ENCODE assay signal across 1 cellular context in the genomic region with DNA sequence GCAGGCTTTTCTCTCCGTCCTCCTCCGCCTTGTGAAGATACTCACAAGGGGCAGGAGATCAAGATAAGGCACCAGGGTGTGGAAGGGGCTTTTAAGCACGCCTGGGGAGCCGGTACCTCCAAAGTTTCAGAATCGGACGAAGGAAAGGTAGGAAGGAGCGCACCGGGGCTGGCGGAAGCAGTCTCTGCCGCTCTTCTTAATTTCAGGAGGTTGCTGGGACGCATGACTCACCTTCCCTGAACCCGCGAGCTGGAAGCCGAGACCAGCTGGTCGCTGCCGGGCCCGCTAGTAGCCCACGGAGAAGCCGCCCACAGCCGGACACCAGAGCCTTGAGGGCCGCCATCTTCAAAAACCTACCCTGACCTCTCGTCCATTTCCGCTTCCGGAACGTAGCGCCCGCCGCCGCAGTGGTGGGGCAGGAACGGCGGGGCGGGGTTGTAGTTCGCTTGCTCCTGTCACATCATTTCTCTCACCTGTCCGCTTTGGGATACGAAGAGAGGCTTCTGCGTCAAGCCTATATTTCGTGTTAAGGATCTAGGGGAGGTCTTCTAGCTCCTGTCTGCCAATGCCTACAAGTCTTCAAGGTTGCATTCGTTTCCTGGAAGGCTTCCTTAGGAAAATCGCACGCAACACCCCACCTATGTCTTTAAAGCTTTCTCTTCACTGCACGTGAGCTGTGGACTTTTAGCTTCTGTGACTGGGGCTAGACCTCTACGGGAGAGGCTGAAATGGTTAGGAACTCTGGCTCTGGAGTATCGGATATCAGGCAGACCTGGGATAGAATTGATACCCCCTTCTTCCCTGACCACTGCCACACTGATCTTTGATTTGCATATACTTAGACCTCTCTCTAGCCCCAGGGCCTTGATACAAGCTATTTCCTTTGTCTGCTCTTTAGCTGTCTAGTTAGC.
A peak's percentile ranks its signal among the peaks of the same experiment; 100 is the strongest.
TF ChIP-seq lines count a peak whose summit lies in the region.

A gene (minus strand): TSS at position 355 of the 911 bp plus-strand sequence. CDS start 12 bp downstream, at position 343.

TF ChIP-seq in HepG2, 621 proteins besides CTCF, POLR2A, EP300 and RAD21 (continued from another document and continues in another):
- TF ChIP-seq, protein P1, sequence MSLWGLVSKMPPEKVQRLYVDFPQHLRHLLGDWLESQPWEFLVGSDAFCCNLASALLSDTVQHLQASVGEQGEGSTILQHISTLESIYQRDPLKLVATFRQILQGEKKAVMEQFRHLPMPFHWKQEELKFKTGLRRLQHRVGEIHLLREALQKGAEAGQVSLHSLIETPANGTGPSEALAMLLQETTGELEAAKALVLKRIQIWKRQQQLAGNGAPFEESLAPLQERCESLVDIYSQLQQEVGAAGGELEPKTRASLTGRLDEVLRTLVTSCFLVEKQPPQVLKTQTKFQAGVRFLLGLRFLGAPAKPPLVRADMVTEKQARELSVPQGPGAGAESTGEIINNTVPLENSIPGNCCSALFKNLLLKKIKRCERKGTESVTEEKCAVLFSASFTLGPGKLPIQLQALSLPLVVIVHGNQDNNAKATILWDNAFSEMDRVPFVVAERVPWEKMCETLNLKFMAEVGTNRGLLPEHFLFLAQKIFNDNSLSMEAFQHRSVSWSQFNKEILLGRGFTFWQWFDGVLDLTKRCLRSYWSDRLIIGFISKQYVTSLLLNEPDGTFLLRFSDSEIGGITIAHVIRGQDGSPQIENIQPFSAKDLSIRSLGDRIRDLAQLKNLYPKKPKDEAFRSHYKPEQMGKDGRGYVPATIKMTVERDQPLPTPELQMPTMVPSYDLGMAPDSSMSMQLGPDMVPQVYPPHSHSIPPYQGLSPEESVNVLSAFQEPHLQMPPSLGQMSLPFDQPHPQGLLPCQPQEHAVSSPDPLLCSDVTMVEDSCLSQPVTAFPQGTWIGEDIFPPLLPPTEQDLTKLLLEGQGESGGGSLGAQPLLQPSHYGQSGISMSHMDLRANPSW (CRISPR knock-in tag; IDR thresholded peaks at IDR 0.05; ENCODE audit: borderline replicate concordance): no peak
- peak; percentile 99 for TF ChIP-seq GABPB1 (CRISPR knock-in tag; IDR thresholded peaks at IDR 0.05)
- no peak for TF ChIP-seq RNF2 (conservative IDR thresholded peaks at IDR 0.05; ENCODE audit: low read depth)
- TF ChIP-seq, protein P2, sequence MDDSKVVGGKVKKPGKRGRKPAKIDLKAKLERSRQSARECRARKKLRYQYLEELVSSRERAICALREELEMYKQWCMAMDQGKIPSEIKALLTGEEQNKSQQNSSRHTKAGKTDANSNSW (CRISPR knock-in tag; IDR thresholded peaks at IDR 0.05; ENCODE audit: borderline replicate concordance): no peak
- TF ChIP-seq, protein P3, sequence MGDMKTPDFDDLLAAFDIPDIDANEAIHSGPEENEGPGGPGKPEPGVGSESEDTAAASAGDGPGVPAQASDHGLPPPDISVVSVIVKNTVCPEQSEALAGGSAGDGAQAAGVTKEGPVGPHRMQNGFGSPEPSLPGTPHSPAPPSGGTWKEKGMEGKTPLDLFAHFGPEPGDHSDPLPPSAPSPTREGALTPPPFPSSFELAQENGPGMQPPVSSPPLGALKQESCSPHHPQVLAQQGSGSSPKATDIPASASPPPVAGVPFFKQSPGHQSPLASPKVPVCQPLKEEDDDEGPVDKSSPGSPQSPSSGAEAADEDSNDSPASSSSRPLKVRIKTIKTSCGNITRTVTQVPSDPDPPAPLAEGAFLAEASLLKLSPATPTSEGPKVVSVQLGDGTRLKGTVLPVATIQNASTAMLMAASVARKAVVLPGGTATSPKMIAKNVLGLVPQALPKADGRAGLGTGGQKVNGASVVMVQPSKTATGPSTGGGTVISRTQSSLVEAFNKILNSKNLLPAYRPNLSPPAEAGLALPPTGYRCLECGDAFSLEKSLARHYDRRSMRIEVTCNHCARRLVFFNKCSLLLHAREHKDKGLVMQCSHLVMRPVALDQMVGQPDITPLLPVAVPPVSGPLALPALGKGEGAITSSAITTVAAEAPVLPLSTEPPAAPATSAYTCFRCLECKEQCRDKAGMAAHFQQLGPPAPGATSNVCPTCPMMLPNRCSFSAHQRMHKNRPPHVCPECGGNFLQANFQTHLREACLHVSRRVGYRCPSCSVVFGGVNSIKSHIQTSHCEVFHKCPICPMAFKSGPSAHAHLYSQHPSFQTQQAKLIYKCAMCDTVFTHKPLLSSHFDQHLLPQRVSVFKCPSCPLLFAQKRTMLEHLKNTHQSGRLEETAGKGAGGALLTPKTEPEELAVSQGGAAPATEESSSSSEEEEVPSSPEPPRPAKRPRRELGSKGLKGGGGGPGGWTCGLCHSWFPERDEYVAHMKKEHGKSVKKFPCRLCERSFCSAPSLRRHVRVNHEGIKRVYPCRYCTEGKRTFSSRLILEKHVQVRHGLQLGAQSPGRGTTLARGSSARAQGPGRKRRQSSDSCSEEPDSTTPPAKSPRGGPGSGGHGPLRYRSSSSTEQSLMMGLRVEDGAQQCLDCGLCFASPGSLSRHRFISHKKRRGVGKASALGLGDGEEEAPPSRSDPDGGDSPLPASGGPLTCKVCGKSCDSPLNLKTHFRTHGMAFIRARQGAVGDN (CRISPR knock-in tag; IDR thresholded peaks at IDR 0.05): peak; percentile 94
- TF ChIP-seq ZNF788 (CRISPR knock-in tag; IDR thresholded peaks at IDR 0.05; ENCODE audit: borderline replicate concordance): peak; percentile 78; the same call in 1 of the 2 replicates
- no peak for TF ChIP-seq CBX2 (IDR thresholded peaks at IDR 0.05; ENCODE audit: low read depth, low read length)
- TF ChIP-seq CBX2 (CRISPR knock-in tag; IDR thresholded peaks at IDR 0.05; ENCODE audit: low read depth): 0 out of 2 replicates have a peak, but pooled peaks have one; percentile 68
- TF ChIP-seq GLI4 (CRISPR knock-in tag; IDR thresholded peaks at IDR 0.05; ENCODE audit: borderline replicate concordance): peak; percentile 45; the same call in 1 of the 2 replicates
- TF ChIP-seq, protein P4, sequence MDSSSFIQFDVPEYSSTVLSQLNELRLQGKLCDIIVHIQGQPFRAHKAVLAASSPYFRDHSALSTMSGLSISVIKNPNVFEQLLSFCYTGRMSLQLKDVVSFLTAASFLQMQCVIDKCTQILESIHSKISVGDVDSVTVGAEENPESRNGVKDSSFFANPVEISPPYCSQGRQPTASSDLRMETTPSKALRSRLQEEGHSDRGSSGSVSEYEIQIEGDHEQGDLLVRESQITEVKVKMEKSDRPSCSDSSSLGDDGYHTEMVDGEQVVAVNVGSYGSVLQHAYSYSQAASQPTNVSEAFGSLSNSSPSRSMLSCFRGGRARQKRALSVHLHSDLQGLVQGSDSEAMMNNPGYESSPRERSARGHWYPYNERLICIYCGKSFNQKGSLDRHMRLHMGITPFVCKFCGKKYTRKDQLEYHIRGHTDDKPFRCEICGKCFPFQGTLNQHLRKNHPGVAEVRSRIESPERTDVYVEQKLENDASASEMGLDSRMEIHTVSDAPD (CRISPR knock-in tag; IDR thresholded peaks at IDR 0.05): no peak
- no peak for TF ChIP-seq ZNF644 (CRISPR knock-in tag; IDR thresholded peaks at IDR 0.05; ENCODE audit: low read depth)
- TF ChIP-seq ZNF607 (CRISPR knock-in tag; IDR thresholded peaks at IDR 0.05; ENCODE audit: borderline replicate concordance): peak; percentile 63; the same call in 1 of the 2 replicates
- no peak for TF ChIP-seq ZBTB7A (CRISPR knock-in tag; IDR thresholded peaks at IDR 0.05)
- TF ChIP-seq ZSCAN20 (CRISPR knock-in tag; IDR thresholded peaks at IDR 0.05; ENCODE audit: borderline replicate concordance): no peak
- TF ChIP-seq ONECUT2 (CRISPR knock-in tag; IDR thresholded peaks at IDR 0.05): no peak
- no peak for TF ChIP-seq KDM6A (CRISPR knock-in tag; IDR thresholded peaks at IDR 0.05; ENCODE audit: low read depth)
- TF ChIP-seq TEAD3 (CRISPR knock-in tag; optimal IDR thresholded peaks at IDR 0.05; ENCODE audit: borderline replicate concordance): peak; percentile 70
- TF ChIP-seq ZC3H13 (CRISPR knock-in tag; IDR thresholded peaks at IDR 0.05): no peak
- peak; percentile 82 for TF ChIP-seq PPARG (CRISPR knock-in tag; conservative IDR thresholded peaks at IDR 0.05)
- peak; percentile 26; the same call in 1 of the 2 replicates for TF ChIP-seq ZNF761 (CRISPR knock-in tag; conservative IDR thresholded peaks at IDR 0.05)
- TF ChIP-seq ARNT2 (CRISPR knock-in tag; IDR thresholded peaks at IDR 0.05; ENCODE audit: low read depth): 0 out of 2 replicates have a peak, but pooled peaks have one; percentile 58
- no peak; the same call in 1 of the 2 replicates for TF ChIP-seq NCOA1 (CRISPR knock-in tag; IDR thresholded peaks at IDR 0.05)
- TF ChIP-seq, protein P5, sequence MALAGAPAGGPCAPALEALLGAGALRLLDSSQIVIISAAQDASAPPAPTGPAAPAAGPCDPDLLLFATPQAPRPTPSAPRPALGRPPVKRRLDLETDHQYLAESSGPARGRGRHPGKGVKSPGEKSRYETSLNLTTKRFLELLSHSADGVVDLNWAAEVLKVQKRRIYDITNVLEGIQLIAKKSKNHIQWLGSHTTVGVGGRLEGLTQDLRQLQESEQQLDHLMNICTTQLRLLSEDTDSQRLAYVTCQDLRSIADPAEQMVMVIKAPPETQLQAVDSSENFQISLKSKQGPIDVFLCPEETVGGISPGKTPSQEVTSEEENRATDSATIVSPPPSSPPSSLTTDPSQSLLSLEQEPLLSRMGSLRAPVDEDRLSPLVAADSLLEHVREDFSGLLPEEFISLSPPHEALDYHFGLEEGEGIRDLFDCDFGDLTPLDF (CRISPR knock-in tag; IDR thresholded peaks at IDR 0.05): peak; percentile 49; the same call in 1 of the 2 replicates
- peak; percentile 93 for TF ChIP-seq TAF1 (CRISPR knock-in tag; IDR thresholded peaks at IDR 0.05)
- TF ChIP-seq HNF4G (IDR thresholded peaks at IDR 0.05; ENCODE audit: borderline replicate concordance, low read depth, low read length): no peak
- TF ChIP-seq HNF4G (CRISPR knock-in tag; IDR thresholded peaks at IDR 0.05; ENCODE audit: borderline replicate concordance, low read depth): no peak
- no peak for TF ChIP-seq RELA (CRISPR knock-in tag; IDR thresholded peaks at IDR 0.05)
- TF ChIP-seq, protein P6, sequence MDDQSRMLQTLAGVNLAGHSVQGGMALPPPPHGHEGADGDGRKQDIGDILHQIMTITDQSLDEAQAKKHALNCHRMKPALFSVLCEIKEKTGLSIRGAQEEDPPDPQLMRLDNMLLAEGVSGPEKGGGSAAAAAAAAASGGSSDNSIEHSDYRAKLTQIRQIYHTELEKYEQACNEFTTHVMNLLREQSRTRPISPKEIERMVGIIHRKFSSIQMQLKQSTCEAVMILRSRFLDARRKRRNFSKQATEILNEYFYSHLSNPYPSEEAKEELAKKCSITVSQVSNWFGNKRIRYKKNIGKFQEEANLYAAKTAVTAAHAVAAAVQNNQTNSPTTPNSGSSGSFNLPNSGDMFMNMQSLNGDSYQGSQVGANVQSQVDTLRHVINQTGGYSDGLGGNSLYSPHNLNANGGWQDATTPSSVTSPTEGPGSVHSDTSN (CRISPR knock-in tag; IDR thresholded peaks at IDR 0.05; ENCODE audit: borderline replicate concordance): no peak
- TF ChIP-seq ZBTB38 (CRISPR knock-in tag; IDR thresholded peaks at IDR 0.05): peak; percentile 72; the same call in 1 of the 2 replicates
- no peak for TF ChIP-seq NFE2L2 (IDR thresholded peaks at IDR 0.05; ENCODE audit: low read length)
- no peak for TF ChIP-seq MYNN (CRISPR knock-in tag; IDR thresholded peaks at IDR 0.05; ENCODE audit: low read depth)
- peak; percentile 23; the same call in 1 of the 2 replicates for TF ChIP-seq MYC (CRISPR knock-in tag; IDR thresholded peaks at IDR 0.05; ENCODE audit: borderline replicate concordance)
- peak; percentile 59 for TF ChIP-seq BCL6 (CRISPR knock-in tag; IDR thresholded peaks at IDR 0.05)
- peak; percentile 73; the same call in 1 of the 2 replicates for TF ChIP-seq NFKB2 (CRISPR knock-in tag; IDR thresholded peaks at IDR 0.05; ENCODE audit: borderline replicate concordance)
- TF ChIP-seq ZFP90 (CRISPR knock-in tag; IDR thresholded peaks at IDR 0.05; ENCODE audit: borderline replicate concordance): no peak; the same call in 1 of the 2 replicates
- TF ChIP-seq, protein P7, sequence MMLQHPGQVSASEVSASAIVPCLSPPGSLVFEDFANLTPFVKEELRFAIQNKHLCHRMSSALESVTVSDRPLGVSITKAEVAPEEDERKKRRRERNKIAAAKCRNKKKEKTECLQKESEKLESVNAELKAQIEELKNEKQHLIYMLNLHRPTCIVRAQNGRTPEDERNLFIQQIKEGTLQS (CRISPR knock-in tag; IDR thresholded peaks at IDR 0.05): 0 out of 2 replicates have a peak, but pooled peaks have one; percentile 9
- TF ChIP-seq ZNF564 (CRISPR knock-in tag; IDR thresholded peaks at IDR 0.05): no peak
- TF ChIP-seq MTF1 (CRISPR knock-in tag; IDR thresholded peaks at IDR 0.05): no peak
- TF ChIP-seq ZNF367 (CRISPR knock-in tag; IDR thresholded peaks at IDR 0.05; ENCODE audit: borderline replicate concordance): no peak
- TF ChIP-seq ZNF549 (CRISPR knock-in tag; IDR thresholded peaks at IDR 0.05): no peak
- TF ChIP-seq ZNF333 (CRISPR knock-in tag; IDR thresholded peaks at IDR 0.05; ENCODE audit: borderline replicate concordance): 0 out of 2 replicates have a peak, but pooled peaks have one; percentile 57
- TF ChIP-seq, protein P8, sequence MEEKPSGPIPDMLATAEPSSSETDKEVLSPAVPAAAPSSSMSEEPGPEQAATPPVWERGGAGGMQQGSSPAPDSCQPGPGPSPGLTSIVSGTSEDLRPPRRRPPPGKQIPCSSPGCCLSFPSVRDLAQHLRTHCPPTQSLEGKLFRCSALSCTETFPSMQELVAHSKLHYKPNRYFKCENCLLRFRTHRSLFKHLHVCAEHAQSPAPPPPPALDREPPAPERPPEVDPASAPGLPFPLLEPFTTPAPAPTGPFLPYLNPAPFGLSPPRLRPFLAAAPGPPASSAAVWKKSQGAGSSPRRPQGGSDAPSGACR (CRISPR knock-in tag; IDR thresholded peaks at IDR 0.05): 0 out of 2 replicates have a peak, but pooled peaks have one; percentile 55
- TF ChIP-seq WIZ (CRISPR knock-in tag; IDR thresholded peaks at IDR 0.05): no peak; the same call in 1 of the 2 replicates
- TF ChIP-seq, protein P9, sequence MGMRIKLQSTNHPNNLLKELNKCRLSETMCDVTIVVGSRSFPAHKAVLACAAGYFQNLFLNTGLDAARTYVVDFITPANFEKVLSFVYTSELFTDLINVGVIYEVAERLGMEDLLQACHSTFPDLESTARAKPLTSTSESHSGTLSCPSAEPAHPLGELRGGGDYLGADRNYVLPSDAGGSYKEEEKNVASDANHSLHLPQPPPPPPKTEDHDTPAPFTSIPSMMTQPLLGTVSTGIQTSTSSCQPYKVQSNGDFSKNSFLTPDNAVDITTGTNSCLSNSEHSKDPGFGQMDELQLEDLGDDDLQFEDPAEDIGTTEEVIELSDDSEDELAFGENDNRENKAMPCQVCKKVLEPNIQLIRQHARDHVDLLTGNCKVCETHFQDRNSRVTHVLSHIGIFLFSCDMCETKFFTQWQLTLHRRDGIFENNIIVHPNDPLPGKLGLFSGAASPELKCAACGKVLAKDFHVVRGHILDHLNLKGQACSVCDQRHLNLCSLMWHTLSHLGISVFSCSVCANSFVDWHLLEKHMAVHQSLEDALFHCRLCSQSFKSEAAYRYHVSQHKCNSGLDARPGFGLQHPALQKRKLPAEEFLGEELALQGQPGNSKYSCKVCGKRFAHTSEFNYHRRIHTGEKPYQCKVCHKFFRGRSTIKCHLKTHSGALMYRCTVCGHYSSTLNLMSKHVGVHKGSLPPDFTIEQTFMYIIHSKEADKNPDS (CRISPR knock-in tag; IDR thresholded peaks at IDR 0.05): no peak
